Comparison of ENCODE assay signal across 27 cellular contexts in the genomic region with DNA sequence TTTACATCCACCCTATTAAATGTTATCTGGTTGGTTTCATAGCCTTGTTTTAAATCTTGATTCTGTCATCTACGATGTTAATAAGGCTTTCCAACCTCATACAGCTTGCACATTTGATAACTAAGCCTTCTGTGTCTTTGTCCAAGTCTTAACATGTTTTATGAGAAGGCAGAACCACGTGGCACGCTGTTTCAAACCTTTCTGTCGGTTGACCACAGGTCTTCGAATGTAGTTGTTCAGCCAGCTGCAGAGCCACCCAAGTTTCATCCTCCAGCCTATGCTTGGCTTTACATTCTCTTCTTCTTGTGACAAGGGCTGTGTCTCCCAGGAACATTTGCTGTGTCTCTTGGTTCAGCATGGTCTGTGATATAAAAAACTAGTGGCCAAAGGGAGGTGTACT. TPM values are rescaled to one million over a fixed set of nuclear protein-coding genes. Genes with fewer than 3 reads are reported as not detected.
DNase-seq lines count a peak whose midpoint lies in the region; ATAC-seq, FAIRE-seq and TF ChIP-seq lines count a peak whose summit lies in the region.
"Had no signal": no experiment of that assay in that cellular context is flagged by ENCODE, and none has a peak within 500 bp of the region (broad histone marks: within the 10 kb centered on the region; RNA-seq: fewer than 3 reads in every experiment).

No MANE protein-coding gene starts in this region.

- H3K4me1 ChIP-seq in mammary epithelial cell (ENCODE audit: insufficient read depth, low read length): peaks cover 14% of the 10 kb centered on the region
- no peaks in the 10 kb centered on the region for H3K4me1 ChIP-seq in breast epithelium
- peaks cover 0 to 5% (median 0%) of the 10 kb centered on the region in 6 donors for H3K4me1 ChIP-seq in spleen
- H3K4me1 ChIP-seq: HAP-1 had no signal

- peak; percentile 84 for DNase-seq in mammary epithelial cell
- DNase-seq in breast epithelium (ENCODE audit: low spot score in 2 of 2): no peak
- peak; percentile 5 for DNase-seq in MV-4-11 (lab: John Stamatoyannopoulos, UW)
- DNase-seq in epithelial cell of esophagus (ENCODE audit: low read depth): peak; percentile 63
- DNase-seq in spleen: peak; percentile 14
- DNase-seq in NCI-H187 treated with DMSO at 0.1 percent for 48 hours (lab: John Stamatoyannopoulos, UW): no peak
- DNase-seq in RCC 7860 (ENCODE audit: low spot score): no peak
- DNase-seq: Calu3; DMS53; GOT3; Karpas-422; NCI-H1105; NCI-H1436 treated with DMSO at 0.1 percent for 48 hours; NCI-H1930; NCI-H2107; NCI-H446; NCI-H524 treated with DMSO at 0.1 percent for 48 hours; NCI-H774; NK-92 treated with Interleukin-12 subunit alpha and Interleukin-12 subunit beta, amount 100 ng/mL, for 24 hours; PC-9; RPMI8226; SHP77 had no signal

- dilution Hi-C loops in mammary epithelial cell (cut with HindIII; ENCODE audit: low sequenced_read_pairs): no loop called here

- H2AFZ ChIP-seq in mammary epithelial cell (ENCODE audit: low read depth, low read length): peak overlapping the region; percentile 10
- H2AFZ ChIP-seq: PC-9 had no signal

- H3K9me3 ChIP-seq in mammary epithelial cell (replicated peaks; ENCODE audit: insufficient read depth, low read length): no peaks in the 10 kb centered on the region
- H3K9me3 ChIP-seq in breast epithelium: peaks cover 0 to 4% of the 10 kb centered on the region in 2 donors
- peaks cover 0 to 8% (median 5%) of the 10 kb centered on the region in 8 donors for H3K9me3 ChIP-seq in spleen
- H3K9me3 ChIP-seq: HAP-1 had no signal

- no peak overlapping the region for H3K4me2 ChIP-seq in mammary epithelial cell (ENCODE audit: insufficient read depth, low read depth, low read length)
- H3K4me2 ChIP-seq: PC-9 had no signal

- in situ Hi-C loops in mammary epithelial cell (cut with MboI; ENCODE audit: low sequenced_read_pairs in 2 of 2): loop anchor here (25.0 kb wide), 1 partner anchor 544 kb away; no protein-coding TSS in a partner anchor

- ATAC-seq in GM19463 (IDR thresholded peaks at IDR 0.05; ENCODE audit: unreplicated experiment): no peak

- H3K36me3 ChIP-seq in mammary epithelial cell (ENCODE audit: insufficient read depth, low read length) (no peaks in the 10 kb centered on the region), breast epithelium (no peaks in the 10 kb centered on the region), spleen (peaks cover 0 to 41% (median 3%) of the 10 kb centered on the region in 6 donors)
- H3K36me3 ChIP-seq: HAP-1 had no signal

- no peak overlapping the region for H3K9ac ChIP-seq in mammary epithelial cell (ENCODE audit: insufficient read depth, low read length)

- no TSS peak for BruUV-seq in mammary epithelial cell (replicated peaks; lab: Mats Ljungman, UMichigan)

- no peak for FAIRE-seq in RCC 7860 (lab: Jason Lieb, UNC)

- H3K27ac ChIP-seq in mammary epithelial cell (ENCODE audit: insufficient read depth, low read depth, low read length) (no peak overlapping the region), breast epithelium (no peak overlapping the region), spleen (no peak overlapping the region)
- H3K27ac ChIP-seq: PC-9 had no signal

- no peaks in the 10 kb centered on the region for H3K79me2 ChIP-seq in mammary epithelial cell (ENCODE audit: insufficient read depth, low read length)

- no peak overlapping the region for H3K4me3 ChIP-seq in mammary epithelial cell (replicated peaks in 1 of 3; ENCODE audit: insufficient read depth in 1 of 3, low read depth in 2 of 3, low read length in 3 of 3)
- H3K4me3 ChIP-seq in breast epithelium: no peak overlapping the region
- no peak overlapping the region for H3K4me3 ChIP-seq in epithelial cell of esophagus (ENCODE audit: low read length)
- no peak overlapping the region for H3K4me3 ChIP-seq in spleen
- H3K4me3 ChIP-seq: HAP-1, PC-9 had no signal

- intact Hi-C loops in mammary epithelial cell (cut with micrococcal nuclease): no loop called here
- intact Hi-C loops in breast epithelium (cut with DNase I; ENCODE audit: low total_unique reads): no loop called here
- intact Hi-C loops in spleen (cut with DNase I; ENCODE audit: low total_unique reads): no loop called here

- CTCF ChIA-PET in mammary epithelial cell (lab: Charles Lee; ENCODE audit: low non-redundant PET): no interaction called here

- TF ChIP-seq CTCF in mammary epithelial cell (conservative IDR thresholded peaks at IDR 0.05 in 1 of 2, IDR thresholded peaks at IDR 0.05 in 1 of 2; ENCODE audit: extremely low read depth in 1 of 2, insufficient read depth in 1 of 2, low read depth in 1 of 2, low read length in 2 of 2) (no peak), breast epithelium (IDR thresholded peaks at IDR 0.05) (no peak), epithelial cell of esophagus (IDR thresholded peaks at IDR 0.05; ENCODE audit: insufficient read depth, low read depth, low read length, missing control alignments) (no peak), spleen (IDR thresholded peaks at IDR 0.05 in 8 of 11, conservative IDR thresholded peaks at IDR 0.05 in 3 of 11) (no peak)

- no peaks in the 10 kb centered on the region for H3K27me3 ChIP-seq in mammary epithelial cell (ENCODE audit: insufficient read depth, low read length)
- H3K27me3 ChIP-seq in breast epithelium: no peaks in the 10 kb centered on the region
- H3K27me3 ChIP-seq in spleen (replicated peaks in 1 of 7): no peaks in the 10 kb centered on the region

- TF ChIP-seq POLR2A in breast epithelium (IDR thresholded peaks at IDR 0.05): no peak
- no peak for TF ChIP-seq POLR2A in spleen (IDR thresholded peaks at IDR 0.05)

- WGBS in mammary epithelial cell (ENCODE audit: low coverage, missing lambda C conversion rate): 8% methylated on average over 5 of the region's 5 CpGs
- WGBS in spleen, 5 donors: 84 to 93% (median 89%) methylated on average over 5 of the region's 5 CpGs

- no peaks in the 10 kb centered on the region for H4K20me1 ChIP-seq in mammary epithelial cell (ENCODE audit: insufficient read depth, low read length)

RNA-seq across cellular contexts. Expression of gene SGK2, which starts 15.7 kb away (rescaled TPM):
- total RNA-seq in mammary epithelial cell (under 1 TPM in 1 of 2 donors, not detected in 1; 0.33 TPM), breast epithelium (1 to 10 TPM; 4.1 to 8.2 (median 6.4) TPM), spleen (1 to 10 TPM in 5 of 7 donors, under 1 TPM in 2; 0.50 to 3.1 (median 1.2) TPM)
- polyA plus RNA-seq in mammary epithelial cell (not detected), spleen (under 1 TPM; 0.54 to 0.65 (median 0.55) TPM)
- not detected for polyA minus RNA-seq in mammary epithelial cell
- total RNA-seq: A172, SK-MEL-5 had no signal
- polyA plus RNA-seq: IgD-negative memory B cell had no signal

RNA-seq across cellular contexts. Expression of gene L3MBTL1, which starts 35.6 kb away (rescaled TPM):
- total RNA-seq in mammary epithelial cell: 10 to 100 TPM; 10.4 to 14.5 TPM
- 1.8 TPM for polyA plus RNA-seq in mammary epithelial cell
- 2.9 TPM for polyA minus RNA-seq in mammary epithelial cell
- total RNA-seq in breast epithelium: 10 to 100 TPM in 2 of 3 donors, 1 to 10 TPM in 1; 8.6 to 24.7 (median 17.4) TPM
- 10 to 100 TPM; 12.1 to 19.1 (median 15.2) TPM for total RNA-seq in spleen
- polyA plus RNA-seq in spleen: 1 to 10 TPM; 3.1 to 6.8 (median 5.5) TPM

RNA-seq across cellular contexts. Expression of gene IFT52, which starts 47.6 kb away (rescaled TPM):
- total RNA-seq in mammary epithelial cell (10 to 100 TPM; 21.5 to 31.2 TPM), breast epithelium (10 to 100 TPM; 20.6 to 34.2 (median 25.3) TPM), spleen (10 to 100 TPM; 15.4 to 26.4 (median 23.3) TPM)
- polyA plus RNA-seq in mammary epithelial cell (18.7 TPM), spleen (10 to 100 TPM; 14.4 to 16.4 (median 15.9) TPM)
- 38.4 TPM for polyA minus RNA-seq in mammary epithelial cell

Comparison
In these comparisons a context has a peak if more than half of its experiments do, and no peak if none do; other contexts are left out.
1. DNase-seq: peak in mammary epithelial cell (single experiment), MV-4-11 (single experiment), epithelial cell of esophagus (single experiment) and spleen (single experiment); none in breast epithelium (0 of 2), NCI-H187 treated with DMSO at 0.1 percent for 48 hours (single experiment) and RCC 7860 (single experiment).